2 cellular contexts compared by ENCODE assay signal in genomic region chr2:171908235-171908634, GRCh38.
TF ChIP-seq lines count a peak whose summit lies in the region.

No MANE protein-coding gene starts in this region.

TF ChIP-seq in HepG2, 621 proteins besides CTCF, POLR2A, EP300 and RAD21:
- TF ChIP-seq CEBPB (IDR thresholded peaks at IDR 0.05; ENCODE audit: borderline replicate concordance, low read depth, low read length): peak; percentile 73
- TF ChIP-seq MAF1 (CRISPR knock-in tag; IDR thresholded peaks at IDR 0.05; ENCODE audit: borderline replicate concordance): no peak

TF ChIP-seq in K562, 482 proteins besides CTCF, POLR2A, EP300 and RAD21:
- TF ChIP-seq CEBPB (tag; IDR thresholded peaks at IDR 0.05) (peak; percentile 47; the same call in 1 of the 2 replicates), TAF7 (tag; IDR thresholded peaks at IDR 0.05) (no peak), PHB2 (IDR thresholded peaks at IDR 0.05; ENCODE audit: low read depth) (no peak), PHF21A (IDR thresholded peaks at IDR 0.05; ENCODE audit: borderline replicate concordance, low read depth) (no peak), KDM1A (IDR thresholded peaks at IDR 0.05) (no peak), NFE2 (IDR thresholded peaks at IDR 0.05; ENCODE audit: low read depth) (no peak), SNIP1 (IDR thresholded peaks at IDR 0.05; ENCODE audit: low read depth) (no peak), CEBPG (CRISPR knock-in tag; IDR thresholded peaks at IDR 0.05) (no peak), CEBPG (tag; conservative IDR thresholded peaks at IDR 0.05 in 1 of 2, IDR thresholded peaks at IDR 0.05 in 1 of 2) (peak in 1 of 2 experiments; percentile 66; a peak in 2 of 4 replicates), ZBED1 (IDR thresholded peaks at IDR 0.05) (no peak), EWSR1 (IDR thresholded peaks at IDR 0.05; ENCODE audit: borderline replicate concordance, low read depth, partially characterized antibody) (no peak)
TF ChIP-seq in K562: peak in this region for 2.
